Comparison of ENCODE assay signal across 6 cellular contexts in the genomic region with DNA sequence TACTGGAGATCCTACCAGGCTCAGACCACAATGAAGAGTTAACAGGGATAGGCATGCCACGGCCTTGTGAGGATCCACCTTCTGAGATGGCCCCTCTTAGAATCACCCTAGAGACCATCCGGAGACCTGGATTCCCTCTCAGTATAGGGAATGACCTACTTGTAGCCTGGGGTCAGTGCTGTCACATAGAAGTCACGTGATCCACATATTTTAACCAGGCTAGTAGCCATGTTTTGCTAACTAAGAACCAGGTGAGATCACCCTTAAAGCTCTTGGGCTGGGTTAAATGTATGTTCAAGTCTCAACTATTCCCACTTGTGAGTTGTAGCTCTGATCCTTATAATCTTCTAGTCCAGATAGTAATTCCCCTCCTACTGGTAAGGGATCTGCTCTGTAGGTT.
"Had no signal": no experiment of that assay in that cellular context is flagged by ENCODE, and none has a peak within 500 bp of the region (broad histone marks: within the 10 kb centered on the region; RNA-seq: fewer than 3 reads in every experiment).

No MANE protein-coding gene starts in this region.

- H3K4me2 ChIP-seq: KMS-11 had no signal

- H3K27ac ChIP-seq: HL-60, KMS-11 had no signal

- DNase-seq: IMR-90, KBM-7, KG1 had no signal

- FAIRE-seq: HTR-8/SVneo had no signal

- H3K9ac ChIP-seq: KMS-11 had no signal
